ENCODE assay signal across 37 cellular contexts in the genomic region with DNA sequence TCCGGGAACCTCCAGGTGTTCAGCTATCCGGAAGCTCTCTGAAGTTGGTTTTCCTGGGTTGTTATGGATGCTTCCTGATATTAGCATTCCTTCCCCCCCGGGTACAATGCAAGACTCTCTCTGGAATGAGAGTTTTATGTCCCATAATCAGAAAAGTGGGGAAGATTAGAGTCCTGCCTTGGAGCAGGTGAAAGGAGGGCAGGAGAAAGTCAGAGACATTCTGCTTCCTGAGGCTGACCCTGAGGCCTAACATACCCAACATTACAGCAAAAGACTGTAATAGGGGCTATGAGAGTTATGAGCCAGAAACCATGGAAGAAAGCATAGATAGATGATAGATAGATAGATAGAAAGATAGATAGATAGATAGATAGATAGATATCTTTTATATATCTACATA. TPM values are rescaled to one million over a fixed set of nuclear protein-coding genes. Genes with fewer than 3 reads are reported as not detected.
"Had no signal": no experiment of that assay in that cellular context is flagged by ENCODE, and none has a peak within 500 bp of the region (broad histone marks: within the 10 kb centered on the region; RNA-seq: fewer than 3 reads in every experiment).

No MANE protein-coding gene starts in this region.

- DNase-seq: Karpas-422, Kasumi-1, MG63, MM.1S, MV-4-11, NCI-H1048, NCI-H1092, NCI-H1092 treated with DMSO at 0.1 percent for 48 hours, NCI-H1105, NCI-H1105 treated with DMSO at 0.1 percent for 48 hours, NCI-H1417, NCI-H1417 treated with DMSO at 0.1 percent for 48 hours, NCI-H1436, NCI-H1436 treated with DMSO at 0.1 percent for 48 hours, NCI-H1694, NCI-H1694 treated with DMSO at 0.1 percent for 48 hours, NCI-H187, NCI-H187 treated with DMSO at 0.1 percent for 48 hours, NCI-H1930, NCI-H2029, NCI-H2029 treated with DMSO at 0.1 percent for 48 hours, NCI-H2081, NCI-H2081 treated with DMSO at 0.1 percent for 48 hours, NCI-H2107, NCI-H2171, NCI-H2171 treated with DMSO at 0.1 percent for 48 hours, NCI-H2227 treated with DMSO at 0.1 percent for 48 hours, NCI-H226, NCI-H345, NCI-H446, NCI-H446 treated with DMSO at 0.1 percent for 48 hours, NCI-H510A had no signal

- H3K27ac ChIP-seq: KMS-11 had no signal

- H3K4me2 ChIP-seq: KMS-11 had no signal

- H3K9ac ChIP-seq: KMS-11 had no signal

- H3K36me3 ChIP-seq: MG63 had no signal

- H3K4me3 ChIP-seq: MG63 had no signal

- H3K27me3 ChIP-seq: MG63 had no signal

- H3K9me3 ChIP-seq: MG63 had no signal

RNA-seq across cellular contexts. Expression of gene PRPS1L1, which starts 36.9 kb away (rescaled TPM):
- total RNA-seq: LHCN-M2, M059J, MCF 10A, NCI-H460 had no signal
